ENCODE assay signal across 1 cellular context in the genomic region with DNA sequence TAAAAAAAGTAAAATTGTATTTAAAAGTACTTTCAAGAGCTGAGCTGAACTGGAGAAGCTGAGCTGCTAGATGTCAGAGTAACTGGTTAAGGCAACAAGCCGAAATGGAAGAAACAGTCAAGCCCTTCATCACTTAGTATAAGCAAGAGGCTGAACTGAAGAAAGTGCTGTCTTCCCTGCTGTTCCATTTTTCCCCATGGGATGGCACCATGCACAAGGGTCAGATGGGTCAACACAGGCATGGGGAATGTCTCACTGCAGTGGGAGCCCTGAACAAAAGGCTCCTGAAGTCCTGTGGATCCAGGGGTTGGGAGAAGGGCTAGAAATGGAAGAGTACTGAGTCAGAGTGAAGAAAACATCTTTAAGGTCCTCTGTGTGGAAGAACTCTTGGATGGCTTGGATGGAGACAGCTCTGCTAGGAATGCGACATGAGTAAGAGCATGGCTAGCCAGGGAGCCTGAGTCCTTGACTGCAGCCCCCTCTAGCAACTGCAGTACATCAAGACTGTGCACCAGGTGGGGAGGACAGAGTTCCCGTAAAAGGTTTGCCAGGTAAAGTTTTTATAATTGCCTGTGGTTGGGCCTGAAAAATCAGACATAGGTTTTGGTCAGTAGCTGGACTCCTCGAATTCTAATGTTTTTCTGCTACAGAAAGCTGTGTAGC.
TF ChIP-seq lines count a peak whose summit lies in the region.

No MANE protein-coding gene starts in this region.

TF ChIP-seq in IMR-90, 13 proteins besides CTCF, POLR2A, EP300 and RAD21:
- no peak for TF ChIP-seq RFX5 (IDR thresholded peaks at IDR 0.05; ENCODE audit: low read depth, low read length)
